In the genomic region with DNA sequence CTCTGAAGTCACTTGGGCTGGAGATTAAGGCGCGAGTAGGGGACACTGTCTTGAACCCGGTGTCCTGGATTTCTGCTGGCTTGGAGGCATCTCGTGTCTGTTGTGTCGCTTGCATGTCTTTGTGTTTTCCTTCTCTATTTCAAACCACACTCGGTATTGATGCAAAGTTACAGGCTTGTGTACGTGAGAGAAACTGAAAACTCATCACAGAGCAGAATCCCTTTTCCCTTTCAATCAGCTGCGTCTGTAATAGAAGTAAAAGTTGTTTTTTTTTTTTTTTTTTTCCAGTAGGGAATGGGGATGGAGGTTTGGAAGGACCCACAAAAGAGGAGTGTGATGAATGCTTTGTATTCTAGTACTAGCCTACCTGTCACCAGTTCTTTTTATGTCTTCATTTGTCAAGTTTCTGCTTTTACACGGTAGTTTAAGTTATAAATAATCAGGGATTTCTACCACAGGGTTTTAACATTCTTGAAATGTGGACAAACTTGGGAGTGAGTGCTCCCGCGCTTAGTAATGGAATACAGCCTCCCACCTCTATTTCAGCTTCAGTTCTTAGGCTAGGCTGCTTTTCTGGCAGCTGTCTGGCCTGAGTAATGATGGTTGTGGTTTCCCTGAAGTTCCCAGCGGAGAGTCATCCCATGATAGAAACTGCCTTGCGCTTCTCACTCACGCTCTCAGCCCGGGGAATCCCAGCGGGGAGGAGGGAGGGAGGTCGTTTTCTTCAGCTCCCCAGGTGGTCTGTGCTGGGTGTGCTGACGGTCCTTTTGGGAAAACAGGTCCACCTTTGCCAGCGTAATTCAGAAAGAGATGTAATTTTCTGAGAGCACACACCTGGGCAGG, we compare ENCODE assay signal across 8 cellular contexts. TPM values are rescaled to one million over a fixed set of nuclear protein-coding genes. Genes with fewer than 3 reads are reported as not detected.
A peak's percentile ranks its signal among the peaks of the same experiment; 100 is the strongest.
DNase-seq lines count a peak whose midpoint lies in the region; ATAC-seq and TF ChIP-seq lines count a peak whose summit lies in the region.

No MANE protein-coding gene starts in this region.

- no peaks in the 10 kb centered on the region for H3K9me3 Mint-ChIP-seq in stimulated activated effector memory CD8-positive, alpha-beta T cell treated with anti-CD3 and anti-CD28 coated beads, Interleukin-12 subunit alpha, Interleukin-12 subunit beta, amount 100 ng/mL, for 72 hours

- H3K36me3 Mint-ChIP-seq in stimulated activated effector memory CD8-positive, alpha-beta T cell treated with anti-CD3 and anti-CD28 coated beads, Interleukin-12 subunit alpha, Interleukin-12 subunit beta, amount 100 ng/mL, for 72 hours, result no peaks in the 10 kb centered on the region

- H3K4me3 ChIP-seq in right lobe of liver, result peak overlapping the region; percentile 69 to 71 (median 70)

- H3K36me3 ChIP-seq in right lobe of liver, result no peaks in the 10 kb centered on the region

- H3K9me3 ChIP-seq in right lobe of liver, result no peaks in the 10 kb centered on the region

- DNase-seq in G401 (ENCODE audit: low spot score) (peak; percentile 35), SW 1271 (lab: John Stamatoyannopoulos, UW) (peak; percentile 53 to 80), dedifferentiated amniotic fluid mesenchymal stem cell (ENCODE audit: extremely low spot score) (peak; percentile 92), right lobe of liver (peak; percentile 55 to 64 (median 58)), T-helper 9 cell (no peak)
- DNase-seq in stimulated activated effector memory CD8-positive, alpha-beta T cell treated with anti-CD3 and anti-CD28 coated beads, Interleukin-12 subunit alpha, Interleukin-12 subunit beta, amount 100 ng/mL, for 72 hours (ENCODE audit: low spot score in 2 of 2), result peak; percentile 25 to 79

- no peak for TF ChIP-seq CTCF in right lobe of liver (IDR thresholded peaks at IDR 0.05)

- TF ChIP-seq POLR2A in right lobe of liver (IDR thresholded peaks at IDR 0.05), result no peak

- in situ Hi-C loops in G401 (cut with HindIII; ENCODE audit: low sequenced_read_pairs), result no loop called here

- peaks cover 44% of the 10 kb centered on the region for H3K4me1 Mint-ChIP-seq in stimulated activated effector memory CD8-positive, alpha-beta T cell treated with anti-CD3 and anti-CD28 coated beads, Interleukin-12 subunit alpha, Interleukin-12 subunit beta, amount 100 ng/mL, for 72 hours

- H3K4me3 Mint-ChIP-seq in stimulated activated effector memory CD8-positive, alpha-beta T cell treated with anti-CD3 and anti-CD28 coated beads, Interleukin-12 subunit alpha, Interleukin-12 subunit beta, amount 100 ng/mL, for 72 hours, result peak overlapping the region; percentile 84

- WGBS in right lobe of liver (ENCODE audit: insufficient coverage, low coverage, low lambda C conversion rate, missing lambda C conversion rate), result 2% methylated on average over 19 of the region's 19 CpGs

- H3K27me3 ChIP-seq in right lobe of liver, result no peaks in the 10 kb centered on the region

- H3K27ac ChIP-seq in right lobe of liver, result peak overlapping the region; percentile 91 to 97 (median 91)

- peak overlapping the region; percentile 84 for H3K27ac Mint-ChIP-seq in stimulated activated effector memory CD8-positive, alpha-beta T cell treated with anti-CD3 and anti-CD28 coated beads, Interleukin-12 subunit alpha, Interleukin-12 subunit beta, amount 100 ng/mL, for 72 hours

- peaks cover 0 to 50% (median 18%) of the 10 kb centered on the region in 4 donors for H3K4me1 ChIP-seq in right lobe of liver

- intact Hi-C loops in right lobe of liver (cut with DNase I), result no loop called here

- peak; percentile 38 for ATAC-seq in GM19467 (IDR thresholded peaks at IDR 0.05; ENCODE audit: unreplicated experiment)
- peak; percentile 42 for ATAC-seq in HG03520 (IDR thresholded peaks at IDR 0.05; ENCODE audit: unreplicated experiment)
- ATAC-seq in right lobe of liver, result peak; percentile 31 to 47 (median 40)
- ATAC-seq in stimulated activated effector memory CD8-positive, alpha-beta T cell treated with anti-CD3 and anti-CD28 coated beads, Interleukin-12 subunit alpha, Interleukin-12 subunit beta, amount 100 ng/mL, for 72 hours, result peak; percentile 88

RNA-seq across cellular contexts. Expression of gene TJP2, which starts 0.8 kb away (rescaled TPM):
- 1.7 and 5.1 TPM in 2 replicates for total RNA-seq in G401 (2014; rRNA removed; shearing (Covaris generic))
- 100 to 1,000 TPM in 1 of 6 experiments, 10 to 100 TPM in 5; 62.0 to 129 (median 81.7) TPM for total RNA-seq in right lobe of liver

Comparison
In these comparisons a context has a peak if more than half of its experiments do, and no peak if none do; other contexts are left out.
1. ATAC-seq: peak in every context shown above with its lines; median percentile 88 in stimulated activated effector memory CD8-positive, alpha-beta T cell treated with anti-CD3 and anti-CD28 coated beads, Interleukin-12 subunit alpha, Interleukin-12 subunit beta, amount 100 ng/mL, for 72 hours; 42 in HG03520; 40 in right lobe of liver; 38 in GM19467.
2. RNA of gene TJP2, which starts 0.8 kb away (total RNA-seq): 62.0 to 129 TPM in right lobe of liver; 1.7 to 5.1 TPM in G401; every median in the first group is over 10 times any median in the second.